ENCODE assay signal across 21 cellular contexts in genomic region chr20:38840894-38841470, GRCh38. TPM values are rescaled to one million over a fixed set of nuclear protein-coding genes. Genes with fewer than 3 reads are reported as not detected.
A peak's percentile ranks its signal among the peaks of the same experiment; 100 is the strongest.
DNase-seq lines count a peak whose midpoint lies in the region; ATAC-seq, FAIRE-seq and TF ChIP-seq lines count a peak whose summit lies in the region.
"Had no signal": no experiment of that assay in that cellular context is flagged by ENCODE, and none has a peak within 500 bp of the region (broad histone marks: within the 10 kb centered on the region; RNA-seq: fewer than 3 reads in every experiment).

No MANE protein-coding gene starts in this region.

- peak overlapping the region; percentile 99 for H3K27ac ChIP-seq in OCI-LY7 (ENCODE audit: low read depth, low read length, poor library complexity, severe bottlenecking)
- no peak overlapping the region for H3K27ac ChIP-seq in kidney (ENCODE audit: low read depth in 2 of 2, low read length in 2 of 2)
- no peak overlapping the region for H3K27ac ChIP-seq in smooth muscle cell (ENCODE audit: low read depth)
- H3K27ac ChIP-seq: 22Rv1, foreskin keratinocyte had no signal

- 91% methylated on average over 8 of the region's 8 CpGs for WGBS in smooth muscle cell (ENCODE audit: low lambda C conversion rate)

- H3K9ac ChIP-seq in kidney (ENCODE audit: low read length in 2 of 2) (no peak overlapping the region), smooth muscle cell (ENCODE audit: low read depth) (no peak overlapping the region)
- H3K9ac ChIP-seq: SK-N-SH had no signal

- intact Hi-C loops in OCI-LY7 (cut with micrococcal nuclease; ENCODE audit: unreplicated experiment) (no loop called here), natural killer cell (cut with micrococcal nuclease) (loop anchor here (1.0 to 5.0 kb wide), 4 partner anchors 18 to 51 kb away; no protein-coding TSS in a partner anchor), kidney (cut with DNase I) (no loop called here)

- H3K4me1 ChIP-seq in OCI-LY7 (ENCODE audit: insufficient read depth, low read length, poor library complexity, severe bottlenecking), result peaks cover 91% of the 10 kb centered on the region
- peaks cover 0 to 2% of the 10 kb centered on the region in 2 donors for H3K4me1 ChIP-seq in kidney (ENCODE audit: control insufficient read depth in 1 of 2, insufficient read depth in 1 of 2, low read depth in 1 of 2, low read length in 2 of 2)
- no peaks in the 10 kb centered on the region for H3K4me1 ChIP-seq in smooth muscle cell (ENCODE audit: low read depth)
- H3K4me1 ChIP-seq: foreskin keratinocyte had no signal

- H3K9me3 Mint-ChIP-seq in T-helper 1 cell treated with Interleukin-12 subunit alpha and Interleukin-12 subunit beta and Interleukin-4 antibody, amounts not matched to agents 30 μg/mL and 1 μg/mL, for 36 hours, result no peaks in the 10 kb centered on the region
- H3K9me3 Mint-ChIP-seq in activated naive CD8-positive, alpha-beta T cell treated with anti-CD3 and anti-CD28 coated beads, Interleukin-2, amount 50 U/mL, for 24 hours, result peaks cover 3% of the 10 kb centered on the region
- no peaks in the 10 kb centered on the region for H3K9me3 Mint-ChIP-seq in natural killer cell
- H3K9me3 Mint-ChIP-seq: HFFc6 had no signal

- H2AFZ ChIP-seq in OCI-LY7 (ENCODE audit: low read length) (no peak overlapping the region), smooth muscle cell (ENCODE audit: low read depth) (no peak overlapping the region)

- POLR2A ChIA-PET in OCI-LY7 (lab: Charles Lee), result interaction anchor here (0.6 to 6.2 kb wide), 12 partner anchors 16 to 52 kb away, joined by 3 to 39 read pairs (median 4); partner anchors contain the start of gene PPP1R16B

- H3K9me3 ChIP-seq in OCI-LY7 (ENCODE audit: low read length), result no peaks in the 10 kb centered on the region
- H3K9me3 ChIP-seq in kidney (ENCODE audit: control insufficient read depth in 1 of 2, low read length in 2 of 2), result no peaks in the 10 kb centered on the region
- H3K9me3 ChIP-seq in smooth muscle cell (replicated peaks; ENCODE audit: low read depth), result no peaks in the 10 kb centered on the region
- H3K9me3 ChIP-seq: left ventricle myocardium inferior, MG63, SK-N-SH, upper lobe of left lung had no signal

- no peaks in the 10 kb centered on the region for H3K27me3 Mint-ChIP-seq in T-helper 1 cell treated with Interleukin-12 subunit alpha and Interleukin-12 subunit beta and Interleukin-4 antibody, amounts not matched to agents 30 μg/mL and 1 μg/mL, for 36 hours (ENCODE audit: low read depth)
- no peaks in the 10 kb centered on the region for H3K27me3 Mint-ChIP-seq in activated naive CD8-positive, alpha-beta T cell treated with anti-CD3 and anti-CD28 coated beads, Interleukin-2, amount 50 U/mL, for 24 hours
- H3K27me3 Mint-ChIP-seq in natural killer cell (ENCODE audit: low read depth in 2 of 2), result no peaks in the 10 kb centered on the region

- no peaks in the 10 kb centered on the region for H3K9me2 ChIP-seq in OCI-LY7 (ENCODE audit: insufficient read depth, low read length)
- H3K9me2 ChIP-seq: SK-N-SH had no signal

- FAIRE-seq in kidney (lab: Jason Lieb, UNC), result no peak
- FAIRE-seq: endothelial cell of umbilical vein had no signal

- CTCF ChIA-PET in OCI-LY7 (lab: Charles Lee; ENCODE audit: unreplicated experiment), result interaction anchor here (0.9 to 1.7 kb wide), 4 partner anchors 15 to 51 kb away, joined by 3 to 7 read pairs (median 3); no protein-coding TSS in a partner anchor

- BruUV-seq in OCI-LY7 (replicated peaks; lab: Mats Ljungman, UMichigan), result no TSS peak

- ATAC-seq in activated naive CD8-positive, alpha-beta T cell treated with anti-CD3 and anti-CD28 coated beads, Interleukin-2, amount 50 U/mL, for 24 hours, result no peak
- ATAC-seq in natural killer cell (peak; percentile 52 to 63 (median 62)), GM18907 (IDR thresholded peaks at IDR 0.05; ENCODE audit: unreplicated experiment) (no peak)
- ATAC-seq: foreskin keratinocyte had no signal

- no peaks in the 10 kb centered on the region for H4K20me1 ChIP-seq in OCI-LY7 (ENCODE audit: insufficient read depth, low read length)
- H4K20me1 ChIP-seq in smooth muscle cell (ENCODE audit: low read depth), result no peaks in the 10 kb centered on the region

- H3K36me3 ChIP-seq in OCI-LY7 (ENCODE audit: insufficient read depth, low read length), result peaks cover 66% of the 10 kb centered on the region
- peaks cover 0 to 2% of the 10 kb centered on the region in 2 donors for H3K36me3 ChIP-seq in kidney (ENCODE audit: control insufficient read depth in 1 of 2, insufficient read depth in 2 of 2, low read length in 2 of 2)
- no peaks in the 10 kb centered on the region for H3K36me3 ChIP-seq in smooth muscle cell (ENCODE audit: low read depth)
- H3K36me3 ChIP-seq: left ventricle myocardium inferior, MG63, upper lobe of left lung had no signal

- H3K4me3 ChIP-seq in OCI-LY7 (ENCODE audit: low read depth, low read length, poor library complexity, severe bottlenecking) (no peak overlapping the region), kidney (ENCODE audit: low read length in 2 of 2) (no peak overlapping the region), smooth muscle cell (no peak overlapping the region)
- H3K4me3 ChIP-seq: left ventricle myocardium inferior, MG63, skin epidermis, upper lobe of left lung had no signal

- H3F3A ChIP-seq in smooth muscle cell (ENCODE audit: low read depth), result no peaks in the 10 kb centered on the region

- peaks cover 53% of the 10 kb centered on the region for H3K4me1 Mint-ChIP-seq in T-helper 1 cell treated with Interleukin-12 subunit alpha and Interleukin-12 subunit beta and Interleukin-4 antibody, amounts not matched to agents 30 μg/mL and 1 μg/mL, for 36 hours (ENCODE audit: low read depth)
- peaks cover 85% of the 10 kb centered on the region for H3K4me1 Mint-ChIP-seq in activated naive CD8-positive, alpha-beta T cell treated with anti-CD3 and anti-CD28 coated beads, Interleukin-2, amount 50 U/mL, for 24 hours
- peaks cover 59% of the 10 kb centered on the region in 2 donors for H3K4me1 Mint-ChIP-seq in natural killer cell

- H3K36me3 Mint-ChIP-seq in T-helper 1 cell treated with Interleukin-12 subunit alpha and Interleukin-12 subunit beta and Interleukin-4 antibody, amounts not matched to agents 30 μg/mL and 1 μg/mL, for 36 hours (ENCODE audit: low read depth), result peaks cover 48% of the 10 kb centered on the region
- peaks cover 60% of the 10 kb centered on the region for H3K36me3 Mint-ChIP-seq in activated naive CD8-positive, alpha-beta T cell treated with anti-CD3 and anti-CD28 coated beads, Interleukin-2, amount 50 U/mL, for 24 hours (ENCODE audit: low read depth)
- peaks cover 7% of the 10 kb centered on the region for H3K36me3 Mint-ChIP-seq in natural killer cell

- no peak for TF ChIP-seq CTCF in OCI-LY7 (conservative IDR thresholded peaks at IDR 0.05; ENCODE audit: low read length)
- no peak for TF ChIP-seq CTCF in natural killer cell (IDR thresholded peaks at IDR 0.05)
- no peak for TF ChIP-seq CTCF in kidney (IDR thresholded peaks at IDR 0.05; ENCODE audit: borderline replicate concordance, extremely low read depth, insufficient read depth)
- TF ChIP-seq CTCF in smooth muscle cell (IDR thresholded peaks at IDR 0.05; ENCODE audit: borderline replicate concordance, insufficient read depth, poor library complexity, severe bottlenecking), result no peak

- peaks cover 9% of the 10 kb centered on the region for H3K27me3 ChIP-seq in smooth muscle cell (ENCODE audit: low read depth)
- H3K27me3 ChIP-seq: upper lobe of left lung had no signal

- DNase-seq in T-helper 1 cell, result no peak
- no peak for DNase-seq in OCI-LY7 (ENCODE audit: low spot score)
- DNase-seq in activated naive CD8-positive, alpha-beta T cell treated with anti-CD3 and anti-CD28 coated beads, Interleukin-2, amount 50 U/mL, for 24 hours, result no peak
- no peak for DNase-seq in natural killer cell
- DNase-seq in kidney, result no peak
- no peak for DNase-seq in smooth muscle cell (lab: John Stamatoyannopoulos, UW; ENCODE audit: unreplicated experiment)
- DNase-seq: DMS79 treated with DMSO at 0.1 percent for 48 hours, foreskin keratinocyte, HFFc6, left ventricle myocardium inferior, MG63, NCI-H187 treated with DMSO at 0.1 percent for 48 hours, NCI-H510A, SK-N-SH, upper lobe of left lung had no signal

- H3K27ac Mint-ChIP-seq in T-helper 1 cell treated with Interleukin-12 subunit alpha and Interleukin-12 subunit beta and Interleukin-4 antibody, amounts not matched to agents 30 μg/mL and 1 μg/mL, for 36 hours, result peak overlapping the region; percentile 19
- peak overlapping the region; percentile 97 for H3K27ac Mint-ChIP-seq in activated naive CD8-positive, alpha-beta T cell treated with anti-CD3 and anti-CD28 coated beads, Interleukin-2, amount 50 U/mL, for 24 hours
- peak overlapping the region; percentile 89 to 92 for H3K27ac Mint-ChIP-seq in natural killer cell
- H3K27ac Mint-ChIP-seq: HFFc6 had no signal

- H3K79me2 ChIP-seq in OCI-LY7 (ENCODE audit: insufficient read depth, low read depth, low read length) (peaks cover 80% of the 10 kb centered on the region), smooth muscle cell (ENCODE audit: low read depth) (no peaks in the 10 kb centered on the region)

- H3K4me3 Mint-ChIP-seq in T-helper 1 cell treated with Interleukin-12 subunit alpha and Interleukin-12 subunit beta and Interleukin-4 antibody, amounts not matched to agents 30 μg/mL and 1 μg/mL, for 36 hours, result no peak overlapping the region
- no peak overlapping the region for H3K4me3 Mint-ChIP-seq in activated naive CD8-positive, alpha-beta T cell treated with anti-CD3 and anti-CD28 coated beads, Interleukin-2, amount 50 U/mL, for 24 hours
- peak overlapping the region; percentile 70 for H3K4me3 Mint-ChIP-seq in natural killer cell
- H3K4me3 Mint-ChIP-seq: HFFc6 had no signal

- H3K4me2 ChIP-seq in OCI-LY7 (ENCODE audit: low read length), result peak overlapping the region; percentile 79
- H3K4me2 ChIP-seq in smooth muscle cell, result no peak overlapping the region
- H3K4me2 ChIP-seq: SK-N-SH had no signal

RNA-seq across cellular contexts. Expression of gene PPP1R16B, which starts 35.5 kb away (rescaled TPM):
- total RNA-seq in OCI-LY7 (2014; rRNA removed; shearing (Covaris generic)), result 44.3 and 49.7 TPM in 2 replicates
- total RNA-seq in OCI-LY7 (2022) (41.3 and 45.4 TPM in 2 replicates), natural killer cell (10 to 100 TPM; 52.0 to 62.3 (median 53.7) TPM), kidney (29.4 TPM), smooth muscle cell (not detected in 2 replicates)
- polyA plus RNA-seq in kidney (ENCODE audit: insufficient read depth, low read depth, low replicate concordance) (11.5 TPM), smooth muscle cell (not detected in 2 replicates)
- total RNA-seq: chondrocyte, foreskin keratinocyte, HFFc6 had no signal
- polyA plus RNA-seq: foreskin keratinocyte had no signal

Comparison
In these comparisons a context has a peak if more than half of its experiments do, and no peak if none do; other contexts are left out.
1. H3K27ac Mint-ChIP-seq: peak in every context shown above with its lines; median percentile 97 in activated naive CD8-positive, alpha-beta T cell treated with anti-CD3 and anti-CD28 coated beads, Interleukin-2, amount 50 U/mL, for 24 hours; 90 in natural killer cell; 19 in T-helper 1 cell treated with Interleukin-12 subunit alpha and Interleukin-12 subunit beta and Interleukin-4 antibody, amounts not matched to agents 30 μg/mL and 1 μg/mL, for 36 hours.
2. ATAC-seq: peak in natural killer cell (3 of 3); none in activated naive CD8-positive, alpha-beta T cell treated with anti-CD3 and anti-CD28 coated beads, Interleukin-2, amount 50 U/mL, for 24 hours (single experiment) and GM18907 (single experiment).
3. RNA of gene PPP1R16B, which starts 35.5 kb away (total RNA-seq): 52.0 to 62.3 TPM in natural killer cell, 41.3 to 49.7 TPM in OCI-LY7 and 29.4 TPM in kidney (single experiment); not detected in smooth muscle cell; every median in the first group is over 10 times any median in the second.